In genomic region chr22:33838644-33839043, GRCh38 we compare ENCODE assay signal across 19 cellular contexts.
DNase-seq lines count a peak whose midpoint lies in the region; ATAC-seq, FAIRE-seq and TF ChIP-seq lines count a peak whose summit lies in the region.
"Had no signal": no experiment of that assay in that cellular context is flagged by ENCODE, and none has a peak within 500 bp of the region (broad histone marks: within the 10 kb centered on the region; RNA-seq: fewer than 3 reads in every experiment).

No MANE protein-coding gene starts in this region.

- POLR2A ChIA-PET in WTC11 (lab: Charles Lee) = no interaction called here

- no peak overlapping the region; the same call in 1 of the 2 replicates for H3K27ac ChIP-seq in GM23338 (ENCODE audit: low read depth)
- H3K27ac ChIP-seq in uterus = peak overlapping the region; percentile 36 to 47
- H3K27ac ChIP-seq in prostate gland = no peak overlapping the region
- H3K27ac ChIP-seq: HL-60 had no signal

- no peaks in the 10 kb centered on the region for H3K9me2 ChIP-seq in GM23338 (ENCODE audit: insufficient read depth)

- H3K36me3 ChIP-seq in GM23338 (ENCODE audit: insufficient read depth) = no peaks in the 10 kb centered on the region
- no peaks in the 10 kb centered on the region for H3K36me3 ChIP-seq in uterus
- no peaks in the 10 kb centered on the region for H3K36me3 ChIP-seq in prostate gland
- H3K36me3 ChIP-seq: HAP-1 had no signal

- H3K4me3 Mint-ChIP-seq in GM23338 (no peak overlapping the region), WTC11 (no peak overlapping the region)
- H3K4me3 Mint-ChIP-seq: B cell; CD4-positive, alpha-beta T cell had no signal

- H3K4me2 ChIP-seq in GM23338 = peak overlapping the region; percentile 33; the same call in 1 of the 2 replicates

- TF ChIP-seq CTCF in GM23338 (conservative IDR thresholded peaks at IDR 0.05; ENCODE audit: low read depth in 2 of 2) (no peak), WTC11 (IDR thresholded peaks at IDR 0.05) (no peak), uterus (IDR thresholded peaks at IDR 0.05) (no peak), prostate gland (IDR thresholded peaks at IDR 0.05) (no peak)

- H3K27me3 ChIP-seq in GM23338 (ENCODE audit: insufficient read depth) = no peaks in the 10 kb centered on the region
- no peaks in the 10 kb centered on the region for H3K27me3 ChIP-seq in uterus
- no peaks in the 10 kb centered on the region for H3K27me3 ChIP-seq in prostate gland (replicated peaks; ENCODE audit: insufficient read depth)

- H3F3A ChIP-seq in GM23338 (replicated peaks; ENCODE audit: low read depth) = 0 out of 2 replicates have a peak, but pooled peaks cover 5% of the 10 kb centered on the region

- H3K4me3 ChIP-seq in GM23338 (no peak overlapping the region), uterus (no peak overlapping the region), prostate gland (no peak overlapping the region)
- H3K4me3 ChIP-seq: HAP-1, K562 had no signal

- no peak for FAIRE-seq in urothelium cell line (lab: Jason Lieb, UNC)
- FAIRE-seq: G401.6, GM12891, K562 had no signal

- 45% methylated on average over 6 of the region's 6 CpGs for WGBS in prostate gland

- TF ChIP-seq POLR2A in uterus (IDR thresholded peaks at IDR 0.05) (no peak), prostate gland (IDR thresholded peaks at IDR 0.05) (no peak)

- H3K27ac Mint-ChIP-seq in GM23338 = no peak overlapping the region; the same call in 1 of the 2 replicates
- H3K27ac Mint-ChIP-seq in WTC11 = peak overlapping the region; percentile 25; the same call in 1 of the 2 replicates
- H3K27ac Mint-ChIP-seq: B cell; CD4-positive, alpha-beta T cell had no signal

- H3K9me3 Mint-ChIP-seq in GM23338 (no peaks in the 10 kb centered on the region), WTC11 (no peaks in the 10 kb centered on the region)
- H3K9me3 Mint-ChIP-seq: CD4-positive, alpha-beta T cell had no signal

- H3K4me1 ChIP-seq in GM23338 (ENCODE audit: insufficient read depth) = peaks cover 93% of the 10 kb centered on the region
- no peaks in the 10 kb centered on the region for H3K4me1 ChIP-seq in uterus
- H3K4me1 ChIP-seq in prostate gland (replicated peaks) = peaks cover 3% of the 10 kb centered on the region

- peaks cover 98% of the 10 kb centered on the region for H3K79me2 ChIP-seq in GM23338 (replicated peaks; ENCODE audit: insufficient read depth)

- no peak for ATAC-seq in GM23338
- no peak for ATAC-seq in WTC11
- ATAC-seq in HG02852 (IDR thresholded peaks at IDR 0.05; ENCODE audit: unreplicated experiment) = no peak
- ATAC-seq: K562 had no signal

- peaks cover 87% of the 10 kb centered on the region for H3K4me1 Mint-ChIP-seq in GM23338
- H3K4me1 Mint-ChIP-seq in WTC11 = peaks cover 94% of the 10 kb centered on the region

- H3K9me3 ChIP-seq in uterus = no peaks in the 10 kb centered on the region
- H3K9me3 ChIP-seq in prostate gland = no peaks in the 10 kb centered on the region
- H3K9me3 ChIP-seq: HAP-1 had no signal

- H2AFZ ChIP-seq in GM23338 = no peak overlapping the region

- H3K27me3 Mint-ChIP-seq in GM23338 (ENCODE audit: insufficient read depth, low read depth, poor library complexity) (peaks cover 4% of the 10 kb centered on the region), WTC11 (ENCODE audit: low read depth) (no peaks in the 10 kb centered on the region)
- H3K27me3 Mint-ChIP-seq: B cell; CD4-positive, alpha-beta T cell had no signal

- H3K36me3 Mint-ChIP-seq in GM23338 (ENCODE audit: low read depth) (no peaks in the 10 kb centered on the region), WTC11 (no peaks in the 10 kb centered on the region)

- H4K20me1 ChIP-seq in GM23338 (replicated peaks; ENCODE audit: insufficient read depth) = peaks cover 18% of the 10 kb centered on the region; the same call in 1 of the 2 replicates

- intact Hi-C loops in uterus (cut with DNase I; ENCODE audit: low total_unique reads) (no loop called here), prostate gland (cut with DNase I) (no loop called here)

- CTCF ChIA-PET in WTC11 (lab: Charles Lee) = no interaction called here

- DNase-seq in GM23338 (ENCODE audit: low spot score) (no peak), WTC11 (ENCODE audit: low spot score) (no peak), fibroblast of peridontal ligament (ENCODE audit: extremely low read depth) (peak; percentile 2), uterus (no peak), prostate gland (ENCODE audit: low spot score) (no peak), urothelium cell line (ENCODE audit: low spot score) (no peak)
- DNase-seq: 8988T; C1 segment of cervical spinal cord; Calu3; CD4-positive, alpha-beta T cell; DMS 273 treated with DMSO at 0.1 percent for 48 hours; GOT3 had no signal

TF ChIP-seq in GM23338, 12 proteins besides CTCF, POLR2A, EP300 and RAD21 (continues in another document):
- TF ChIP-seq CREB1 (CRISPR knock-in tag; IDR thresholded peaks at IDR 0.05; ENCODE audit: low read depth) (no peak), REST (IDR thresholded peaks at IDR 0.05; ENCODE audit: unreplicated experiment) (no peak), STAT1 (IDR thresholded peaks at IDR 0.05; ENCODE audit: unreplicated experiment) (no peak), ETS1 (IDR thresholded peaks at IDR 0.05) (no peak)

TF ChIP-seq in WTC11, 78 proteins besides CTCF, POLR2A, EP300 and RAD21:
- no peak for TF ChIP-seq NR1H2 (CRISPR knock-in tag; IDR thresholded peaks at IDR 0.05)
- no peak for TF ChIP-seq ZNF232 (CRISPR knock-in tag; IDR thresholded peaks at IDR 0.05)

Comparison
In these comparisons a context has a peak if more than half of its experiments do, and no peak if none do; other contexts are left out.
1. H3K27ac ChIP-seq: peak in uterus (2 of 2); none in GM23338 (single experiment) and prostate gland (0 of 2).